ENCODE assay signal across 1 cellular context in genomic region chr1:921011-921837, GRCh38.
TF ChIP-seq lines count a peak whose summit lies in the region.

No MANE protein-coding gene starts in this region.

TF ChIP-seq in HEK293, 187 proteins besides CTCF, POLR2A, EP300 and RAD21 (continued from another document and continues in another):
- TF ChIP-seq ZNF404 (tag by site-specific recombination; IDR thresholded peaks at IDR 0.05) (no peak), ZNF571 (tag by site-specific recombination; IDR thresholded peaks at IDR 0.05) (no peak), ZNF16 (tag by site-specific recombination; IDR thresholded peaks at IDR 0.05; ENCODE audit: low read depth) (no peak), ZNF354C (tag by site-specific recombination; IDR thresholded peaks at IDR 0.05; ENCODE audit: borderline replicate concordance, low read depth) (no peak), ZNF777 (tag by site-specific recombination; IDR thresholded peaks at IDR 0.05; ENCODE audit: borderline replicate concordance) (no peak), ZNF23 (tag by site-specific recombination; IDR thresholded peaks at IDR 0.05; ENCODE audit: borderline replicate concordance) (no peak), REST (tag by site-specific recombination; IDR thresholded peaks at IDR 0.05) (peak; percentile 47; the same call in 1 of the 2 replicates), ZNF26 (tag by site-specific recombination; IDR thresholded peaks at IDR 0.05) (no peak), ZFP41 (tag by site-specific recombination; IDR thresholded peaks at IDR 0.05; ENCODE audit: borderline replicate concordance) (no peak), ZNF843 (tag by site-specific recombination; IDR thresholded peaks at IDR 0.05) (peak; percentile 71; the same call in 1 of the 2 replicates), ATF2 (tag by site-specific recombination; IDR thresholded peaks at IDR 0.05; ENCODE audit: low read depth) (no peak), SETDB1 (IDR thresholded peaks at IDR 0.05; ENCODE audit: insufficient read length, low read length) (no peak), ZNF423 (tag by site-specific recombination; IDR thresholded peaks at IDR 0.05) (no peak), PRDM1 (tag by site-specific recombination; IDR thresholded peaks at IDR 0.05) (no peak), ZNF280C (tag by site-specific recombination; IDR thresholded peaks at IDR 0.05) (no peak), ZNF146 (tag by site-specific recombination; IDR thresholded peaks at IDR 0.05) (no peak; the same call in 1 of the 2 replicates), AEBP2 (tag by site-specific recombination; IDR thresholded peaks at IDR 0.05; ENCODE audit: borderline replicate concordance) (no peak), IKZF3 (tag by site-specific recombination; IDR thresholded peaks at IDR 0.05) (peak; percentile 87), RBAK (tag by site-specific recombination; IDR thresholded peaks at IDR 0.05) (no peak), ZNF623 (tag by site-specific recombination; IDR thresholded peaks at IDR 0.05) (peak; percentile 12; the same call in 1 of the 2 replicates), ZNF449 (tag by site-specific recombination; IDR thresholded peaks at IDR 0.05) (peak; percentile 70), KLF1 (tag by site-specific recombination; IDR thresholded peaks at IDR 0.05) (peak; percentile 72), ZIC2 (tag by site-specific recombination; IDR thresholded peaks at IDR 0.05) (peak; percentile 87), ZNF350 (tag by site-specific recombination; IDR thresholded peaks at IDR 0.05) (no peak), HOXC10 (CRISPR knock-in tag; IDR thresholded peaks at IDR 0.05) (no peak), TRIM28 (IDR thresholded peaks at IDR 0.05; ENCODE audit: borderline replicate concordance, low read length) (no peak), PRDM4 (tag by site-specific recombination; IDR thresholded peaks at IDR 0.05) (peak; percentile 80), BCL11B (tag by site-specific recombination; IDR thresholded peaks at IDR 0.05; ENCODE audit: low read depth) (peak; percentile 64), KLF8 (tag by site-specific recombination; IDR thresholded peaks at IDR 0.05) (peak; percentile 95), ZNF221 (tag by site-specific recombination; IDR thresholded peaks at IDR 0.05; ENCODE audit: borderline replicate concordance) (no peak), ZNF341 (tag by site-specific recombination; IDR thresholded peaks at IDR 0.05; ENCODE audit: low read depth) (peak; percentile 89), ZNF394 (tag by site-specific recombination; IDR thresholded peaks at IDR 0.05; ENCODE audit: borderline replicate concordance) (no peak), ZNF184 (tag by site-specific recombination; IDR thresholded peaks at IDR 0.05) (no peak; the same call in 1 of the 2 replicates), SP3 (tag by site-specific recombination; IDR thresholded peaks at IDR 0.05) (no peak; the same call in 1 of the 2 replicates), ZNF311 (tag by site-specific recombination; IDR thresholded peaks at IDR 0.05; ENCODE audit: borderline replicate concordance) (no peak), ZBTB26 (tag by site-specific recombination; optimal IDR thresholded peaks at IDR 0.05) (peak; percentile 48), ZNF747 (tag by site-specific recombination; IDR thresholded peaks at IDR 0.05) (no peak), ZNF324 (tag by site-specific recombination; IDR thresholded peaks at IDR 0.05) (peak; percentile 73; the same call in 1 of the 2 replicates), ZNF830 (tag by site-specific recombination; IDR thresholded peaks at IDR 0.05; ENCODE audit: low read depth) (no peak), ZBTB10 (tag by site-specific recombination; IDR thresholded peaks at IDR 0.05) (peak; percentile 67; the same call in 1 of the 2 replicates), ZNF677 (tag by site-specific recombination; IDR thresholded peaks at IDR 0.05) (0 out of 2 replicates have a peak, but pooled peaks have one; percentile 10), ZNF391 (tag by site-specific recombination; IDR thresholded peaks at IDR 0.05; ENCODE audit: borderline replicate concordance, low read depth) (no peak; the same call in none of the 2 replicates)
